In genomic region chr9:114487607-114488300, GRCh38 we compare ENCODE assay signal across 7 cellular contexts. TPM values are rescaled to one million over a fixed set of nuclear protein-coding genes. Genes with fewer than 3 reads are reported as not detected.
DNase-seq lines count a peak whose midpoint lies in the region; ATAC-seq and TF ChIP-seq lines count a peak whose summit lies in the region.

No MANE protein-coding gene starts in this region.

- H3K27me3 ChIP-seq in breast epithelium (no peaks in the 10 kb centered on the region), kidney epithelial cell (ENCODE audit: control insufficient read depth, insufficient read depth, low read length) (no peaks in the 10 kb centered on the region)

- H3K4me3 ChIP-seq in GM12875 (ENCODE audit: low read depth, low read length) (no peak overlapping the region), breast epithelium (no peak overlapping the region), kidney epithelial cell (ENCODE audit: low read depth, low read length) (no peak overlapping the region)

- no peak for TF ChIP-seq POLR2A in breast epithelium (IDR thresholded peaks at IDR 0.05)

- intact Hi-C loops in breast epithelium (cut with DNase I; ENCODE audit: low total_unique reads) = no loop called here

- H3K36me3 ChIP-seq in breast epithelium (no peaks in the 10 kb centered on the region), kidney epithelial cell (ENCODE audit: control insufficient read depth, insufficient read depth, low read length) (no peaks in the 10 kb centered on the region)

- peak; percentile 37 for DNase-seq in NCI-H2029 (lab: John Stamatoyannopoulos, UW)
- DNase-seq in breast epithelium (ENCODE audit: low spot score in 2 of 2) = peak in 1 of 2 donors; percentile 33
- no peak for DNase-seq in kidney epithelial cell (ENCODE audit: low read depth)
- DNase-seq in stimulated activated CD4-positive, alpha-beta T cell treated with anti-CD3 and anti-CD28 coated beads, Interleukin-4, amount 100 ng/mL, for 24 hours = peak; percentile 75

- peak; percentile 87 for TF ChIP-seq CTCF in GM12875 (IDR thresholded peaks at IDR 0.05; ENCODE audit: borderline replicate concordance, insufficient read depth, low read depth, low read length)
- TF ChIP-seq CTCF in VCaP (conservative IDR thresholded peaks at IDR 0.05) = peak; percentile 90
- TF ChIP-seq CTCF in breast epithelium (IDR thresholded peaks at IDR 0.05) = peak; percentile 50 to 79 (median 73)
- TF ChIP-seq CTCF in kidney epithelial cell (IDR thresholded peaks at IDR 0.05; ENCODE audit: insufficient read depth, low read length, poor library complexity, severe bottlenecking) = peak; percentile 88

- ATAC-seq in HG02678 (IDR thresholded peaks at IDR 0.05; ENCODE audit: unreplicated experiment) = peak; percentile 72

- no peaks in the 10 kb centered on the region for H3K9me3 ChIP-seq in breast epithelium

- H3K27ac ChIP-seq in VCaP (no peak overlapping the region), breast epithelium (no peak overlapping the region)

- H3K4me1 ChIP-seq in breast epithelium = no peaks in the 10 kb centered on the region

RNA-seq across cellular contexts. Expression of gene WHRN, which starts 17.5 kb away (rescaled TPM):
- total RNA-seq in breast epithelium (10 to 100 TPM in 2 of 3 donors, 1 to 10 TPM in 1; 2.4 to 16.4 (median 15.1) TPM), kidney epithelial cell (8.1 and 9.2 TPM in 2 replicates)
